Comparison of ENCODE assay signal across 15 cellular contexts in genomic region chr2:206820755-206821154, GRCh38. TPM values are rescaled to one million over a fixed set of nuclear protein-coding genes. Genes with fewer than 3 reads are reported as not detected.
DNase-seq lines count a peak whose midpoint lies in the region; TF ChIP-seq lines count a peak whose summit lies in the region.
"Had no signal": no experiment of that assay in that cellular context is flagged by ENCODE, and none has a peak within 500 bp of the region (broad histone marks: within the 10 kb centered on the region; RNA-seq: fewer than 3 reads in every experiment).

No MANE protein-coding gene starts in this region.

- DNase-seq in cardiac muscle cell (ENCODE audit: low read depth in 1 of 2, low spot score in 1 of 2) (no peak), left ventricle myocardium inferior (no peak), hepatocyte (ENCODE audit: low spot score) (no peak), renal cortical epithelial cell (ENCODE audit: low read depth) (peak; percentile 1), ovary (no peak), epidermal melanocyte (ENCODE audit: insufficient read length, low spot score) (no peak)
- no peak for DNase-seq in stimulated activated CD4-positive, alpha-beta T cell treated with anti-CD3 and anti-CD28 coated beads, Interleukin-1b, Interleukin-23, amount 100 ng/mL, for 48 hours
- DNase-seq: AML-193; Caco-2; CD8-positive, alpha-beta memory T cell; DND-41; GDM1 had no signal

- no peak overlapping the region for H2AFZ ChIP-seq in hepatocyte

- H3K4me2 ChIP-seq in hepatocyte, result no peak overlapping the region
- H3K4me2 ChIP-seq: BLaER1 had no signal

- H3K9me3 ChIP-seq in cardiac muscle cell (ENCODE audit: low read depth) (no peaks in the 10 kb centered on the region), left ventricle myocardium inferior (replicated peaks) (peaks cover 8% of the 10 kb centered on the region), hepatocyte (ENCODE audit: low read depth) (no peaks in the 10 kb centered on the region), ovary (peaks cover 0 to under 1% of the 10 kb centered on the region in 2 donors)
- H3K9me3 ChIP-seq: BLaER1, Caco-2 had no signal

- 69% methylated on average over 2 of the region's 2 CpGs for WGBS in hepatocyte (ENCODE audit: low lambda C conversion rate, missing lambda C conversion rate)
- 7 to 11% (median 11%) methylated on average over 2 of the region's 2 CpGs for WGBS in ovary, 3 donors

- no peaks in the 10 kb centered on the region for H4K20me1 ChIP-seq in hepatocyte (ENCODE audit: insufficient read depth, poor library complexity, severe bottlenecking)
- H4K20me1 ChIP-seq: BLaER1 had no signal

- intact Hi-C loops in left ventricle myocardium inferior (cut with micrococcal nuclease) (no loop called here), ovary (cut with DNase I) (no loop called here)

- no peaks in the 10 kb centered on the region for H3K79me2 ChIP-seq in hepatocyte

- H3K27ac ChIP-seq in cardiac muscle cell (peak overlapping the region; percentile 18), left ventricle myocardium inferior (replicated peaks) (no peak overlapping the region), hepatocyte (peak overlapping the region; percentile 59), ovary (no peak overlapping the region)
- H3K27ac ChIP-seq: 22Rv1, BLaER1, HL-60 had no signal

- no peaks in the 10 kb centered on the region for H3K9me2 ChIP-seq in hepatocyte (replicated peaks; ENCODE audit: insufficient read depth)

- H3K4me1 ChIP-seq in cardiac muscle cell (ENCODE audit: low read depth) (peaks cover 21% of the 10 kb centered on the region), left ventricle myocardium inferior (peaks cover 27% of the 10 kb centered on the region), hepatocyte (ENCODE audit: insufficient read depth) (no peaks in the 10 kb centered on the region), ovary (ENCODE audit: insufficient read depth) (peaks cover 8% of the 10 kb centered on the region)
- H3K4me1 ChIP-seq: BLaER1, Caco-2 had no signal

- TF ChIP-seq EP300 in ovary (IDR thresholded peaks at IDR 0.05), result no peak

- H3K27me3 ChIP-seq in cardiac muscle cell (no peaks in the 10 kb centered on the region), left ventricle myocardium inferior (ENCODE audit: low read depth) (no peaks in the 10 kb centered on the region), hepatocyte (no peaks in the 10 kb centered on the region), ovary (no peaks in the 10 kb centered on the region)
- H3K27me3 ChIP-seq: BLaER1 had no signal

- no peak for TF ChIP-seq POLR2A in ovary (IDR thresholded peaks at IDR 0.05)

- no peak overlapping the region for H3K4me3 ChIP-seq in cardiac muscle cell
- H3K4me3 ChIP-seq in left ventricle myocardium inferior, result no peak overlapping the region
- no peak overlapping the region for H3K4me3 ChIP-seq in hepatocyte
- no peak overlapping the region for H3K4me3 ChIP-seq in ovary
- H3K4me3 ChIP-seq: BLaER1 had no signal

- TF ChIP-seq CTCF in cardiac muscle cell (IDR thresholded peaks at IDR 0.05; ENCODE audit: low read depth, low read length) (no peak), left ventricle myocardium inferior (IDR thresholded peaks at IDR 0.05; ENCODE audit: borderline replicate concordance) (no peak), hepatocyte (IDR thresholded peaks at IDR 0.05; ENCODE audit: poor library complexity) (no peak), ovary (IDR thresholded peaks at IDR 0.05) (no peak)

- H3K36me3 ChIP-seq in cardiac muscle cell, result no peaks in the 10 kb centered on the region
- peaks cover under 1% of the 10 kb centered on the region for H3K36me3 ChIP-seq in left ventricle myocardium inferior
- no peaks in the 10 kb centered on the region for H3K36me3 ChIP-seq in hepatocyte (replicated peaks; ENCODE audit: insufficient read depth, low read depth)
- no peaks in the 10 kb centered on the region for H3K36me3 ChIP-seq in ovary
- H3K36me3 ChIP-seq: BLaER1 had no signal

RNA-seq across cellular contexts. Expression of gene FASTKD2, which starts 55.3 kb away (rescaled TPM):
- total RNA-seq in cardiac muscle cell (16.5 and 22.3 TPM in 2 replicates), left ventricle myocardium inferior (39.9 TPM), hepatocyte (34.4 and 37.9 TPM in 2 replicates), renal cortical epithelial cell (65.0 and 72.4 TPM in 2 replicates), ovary (10 to 100 TPM; 20.7 to 29.0 (median 23.4) TPM)
- polyA plus RNA-seq in cardiac muscle cell (24.5 and 40.8 TPM in 2 replicates), hepatocyte (17.7 and 20.0 TPM in 2 replicates), ovary (10 to 100 TPM; 14.3 to 19.4 TPM)

RNA-seq across cellular contexts. Expression of gene MDH1B, which starts 55.6 kb away (rescaled TPM):
- 2.9 and 4.7 TPM in 2 replicates for total RNA-seq in cardiac muscle cell
- 1.4 and 1.8 TPM in 2 replicates for polyA plus RNA-seq in cardiac muscle cell
- 0.69 TPM for total RNA-seq in left ventricle myocardium inferior
- total RNA-seq in hepatocyte, result 0.07 and 0.16 TPM in 2 replicates
- 0.35 and 0.67 TPM in 2 replicates for polyA plus RNA-seq in hepatocyte
- total RNA-seq in renal cortical epithelial cell, result 0.87 and 3.7 TPM in 2 replicates
- total RNA-seq in ovary, result 10 to 100 TPM in 1 of 7 donors, 1 to 10 TPM in 5, under 1 TPM in 1; 0.83 to 16.7 (median 1.7) TPM
- 1 to 10 TPM in 1 of 2 donors, under 1 TPM in 1; 0.57 to 1.5 TPM for polyA plus RNA-seq in ovary

Comparison
In these comparisons a context has a peak if more than half of its experiments do, and no peak if none do; other contexts are left out.
1. H3K27ac ChIP-seq: peak in cardiac muscle cell (single experiment) and hepatocyte (single experiment); none in left ventricle myocardium inferior (single experiment) and ovary (0 of 2).